Comparison of ENCODE assay signal across 23 cellular contexts in genomic region chr13:50484472-50485113, GRCh38.
DNase-seq lines count a peak whose midpoint lies in the region; TF ChIP-seq lines count a peak whose summit lies in the region.
"Had no signal": no experiment of that assay in that cellular context is flagged by ENCODE, and none has a peak within 500 bp of the region (broad histone marks: within the 10 kb centered on the region; RNA-seq: fewer than 3 reads in every experiment).

No MANE protein-coding gene starts in this region.

- peak in 1 of 2 donors; percentile 60 for TF ChIP-seq EP300 in tibial nerve (IDR thresholded peaks at IDR 0.05)

- H3K27me3 ChIP-seq in SJCRH30 (no peaks in the 10 kb centered on the region), tibial nerve (no peaks in the 10 kb centered on the region)
- H3K27me3 ChIP-seq: gastroesophageal sphincter, pancreas, suprapubic skin had no signal

- no peaks in the 10 kb centered on the region for H3K9me3 ChIP-seq in SJCRH30 (replicated peaks)
- H3K9me3 ChIP-seq in tibial nerve: no peaks in the 10 kb centered on the region
- H3K9me3 ChIP-seq: gastroesophageal sphincter, pancreas, suprapubic skin had no signal

- H3K4me3 Mint-ChIP-seq in neural crest cell: peak overlapping the region; percentile 35
- H3K4me3 Mint-ChIP-seq: activated CD4-positive, alpha-beta T cell treated with anti-CD3 and anti-CD28 coated beads, Interleukin-2, amount 10 ng/mL, durations not matched to agents 24 days and 14 days; activated T-helper 17 cell treated with anti-CD3 and anti-CD28 coated beads, Interleukin-2, amount 50 U/mL, for 72 hours; naive B cell had no signal

- H3K9me3 Mint-ChIP-seq in neural crest cell: peaks cover 5% of the 10 kb centered on the region
- H3K9me3 Mint-ChIP-seq: activated CD4-positive, alpha-beta T cell treated with anti-CD3 and anti-CD28 coated beads, Interleukin-2, amount 10 ng/mL, durations not matched to agents 24 days and 14 days; activated naive CD4-positive, alpha-beta T cell treated with anti-CD3 and anti-CD28 coated beads, Interleukin-2, amount 50 U/mL, for 72 hours; activated T-helper 17 cell treated with anti-CD3 and anti-CD28 coated beads, Interleukin-2, amount 50 U/mL, for 72 hours; naive B cell had no signal

- TF ChIP-seq CTCF in epithelial cell of esophagus (IDR thresholded peaks at IDR 0.05; ENCODE audit: insufficient read depth, low read depth, low read length, missing control alignments) (no peak), neural crest cell (conservative IDR thresholded peaks at IDR 0.05) (no peak), tibial nerve (IDR thresholded peaks at IDR 0.05) (no peak)

- H3K27ac Mint-ChIP-seq in neural crest cell (ENCODE audit: unreplicated experiment): peak overlapping the region; percentile 78
- H3K27ac Mint-ChIP-seq: activated CD4-positive, alpha-beta T cell treated with anti-CD3 and anti-CD28 coated beads, Interleukin-2, amount 10 ng/mL, durations not matched to agents 24 days and 14 days; activated naive CD4-positive, alpha-beta T cell treated with anti-CD3 and anti-CD28 coated beads, Interleukin-2, amount 50 U/mL, for 72 hours; activated T-helper 17 cell treated with anti-CD3 and anti-CD28 coated beads, Interleukin-2, amount 50 U/mL, for 72 hours; naive B cell had no signal

- no peaks in the 10 kb centered on the region for H3K27me3 Mint-ChIP-seq in neural crest cell (ENCODE audit: low read depth)
- H3K27me3 Mint-ChIP-seq: activated T-helper 17 cell treated with anti-CD3 and anti-CD28 coated beads, Interleukin-2, amount 50 U/mL, for 72 hours; naive B cell had no signal

- peak overlapping the region; percentile 38 for H3K27ac ChIP-seq in SJCRH30
- H3K27ac ChIP-seq in tibial nerve: peak overlapping the region; percentile 50 to 88 (median 64)
- H3K27ac ChIP-seq: gastroesophageal sphincter, pancreas, suprapubic skin had no signal

- DNase-seq in SJCRH30 (peak; percentile 15 to 48), epithelial cell of esophagus (ENCODE audit: low read depth) (peak; percentile 25), neural crest cell (ENCODE audit: low read depth, low spot score) (peak; percentile 25), tibial nerve (ENCODE audit: low spot score in 2 of 2) (no peak), NCI-H446 (lab: John Stamatoyannopoulos, UW) (no peak), LoVo (ENCODE audit: low spot score) (no peak)
- DNase-seq in activated CD4-positive, CD25-positive, alpha-beta regulatory T cell treated with anti-CD3 and anti-CD28 coated beads, Interleukin-2, amount 50 U/mL, for 72 hours: no peak
- DNase-seq: activated CD4-positive, alpha-beta T cell treated with anti-CD3 and anti-CD28 coated beads, Interleukin-2, amount 10 ng/mL, durations not matched to agents 24 days and 14 days; aorta; cerebellar nuclear complex; HCEC 1CT; KG1; mesenchymal stem cell; MV-4-11; naive B cell; NCI-H1694; NCI-H82; pancreas; SIG-M5 had no signal

- WGBS in tibial nerve, 2 donors: 38 to 39% methylated on average over 12 of the region's 12 CpGs

- TF ChIP-seq POLR2A in tibial nerve (IDR thresholded peaks at IDR 0.05): no peak

- H3K4me1 Mint-ChIP-seq in neural crest cell: peaks cover 36% of the 10 kb centered on the region
- H3K4me1 Mint-ChIP-seq: activated CD4-positive, alpha-beta T cell treated with anti-CD3 and anti-CD28 coated beads, Interleukin-2, amount 10 ng/mL, durations not matched to agents 24 days and 14 days; activated T-helper 17 cell treated with anti-CD3 and anti-CD28 coated beads, Interleukin-2, amount 50 U/mL, for 72 hours had no signal

- no peaks in the 10 kb centered on the region for H3K36me3 ChIP-seq in SJCRH30
- no peaks in the 10 kb centered on the region for H3K36me3 ChIP-seq in tibial nerve
- H3K36me3 ChIP-seq: gastroesophageal sphincter, pancreas, suprapubic skin had no signal

- no peaks in the 10 kb centered on the region for H3K36me3 Mint-ChIP-seq in neural crest cell (ENCODE audit: low read depth)
- H3K36me3 Mint-ChIP-seq: activated naive CD4-positive, alpha-beta T cell treated with anti-CD3 and anti-CD28 coated beads, Interleukin-2, amount 50 U/mL, for 72 hours; naive B cell had no signal

- H3K4me1 ChIP-seq in SJCRH30: peaks cover 13% of the 10 kb centered on the region
- peaks cover 0 to 28% (median 9%) of the 10 kb centered on the region in 4 donors for H3K4me1 ChIP-seq in tibial nerve
- H3K4me1 ChIP-seq: gastroesophageal sphincter, pancreas had no signal

- H3K4me3 ChIP-seq in SJCRH30 (peak overlapping the region; percentile 46), epithelial cell of esophagus (ENCODE audit: low read length) (no peak overlapping the region), tibial nerve (peak overlapping the region in 1 of 4 donors; percentile 2)
- H3K4me3 ChIP-seq: gastroesophageal sphincter, pancreas, suprapubic skin had no signal

Comparison
In these comparisons a context has a peak if more than half of its experiments do, and no peak if none do; other contexts are left out.
1. DNase-seq: peak in SJCRH30 (2 of 2), epithelial cell of esophagus (single experiment) and neural crest cell (single experiment); none in tibial nerve (0 of 2), NCI-H446 (0 of 2), LoVo (single experiment) and activated CD4-positive, CD25-positive, alpha-beta regulatory T cell treated with anti-CD3 and anti-CD28 coated beads, Interleukin-2, amount 50 U/mL, for 72 hours (single experiment).